17 cellular contexts compared by ENCODE assay signal in the genomic region with DNA sequence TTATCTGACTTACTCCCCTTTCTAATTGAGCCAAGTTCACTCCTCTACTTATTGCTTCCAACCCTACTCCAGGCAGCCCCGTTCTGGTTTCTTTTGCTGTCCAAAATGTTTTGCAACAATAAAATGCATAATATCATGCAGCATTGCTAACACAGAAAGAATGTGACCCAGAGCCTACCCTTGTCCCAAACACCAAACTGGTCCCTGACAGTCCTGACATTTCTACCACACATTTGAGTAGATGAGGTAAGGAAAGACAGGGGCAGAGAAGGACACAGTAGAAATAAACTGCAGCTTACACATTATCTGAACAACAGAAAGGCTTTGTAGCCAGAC. TPM values are rescaled to one million over a fixed set of nuclear protein-coding genes. Genes with fewer than 3 reads are reported as not detected.
A peak's percentile ranks its signal among the peaks of the same experiment; 100 is the strongest.
DNase-seq lines count a peak whose midpoint lies in the region; ATAC-seq and TF ChIP-seq lines count a peak whose summit lies in the region.
"Had no signal": no experiment of that assay in that cellular context is flagged by ENCODE, and none has a peak within 500 bp of the region (broad histone marks: within the 10 kb centered on the region; RNA-seq: fewer than 3 reads in every experiment).

No MANE protein-coding gene starts in this region.

- peak; percentile 49 for DNase-seq in EH (ENCODE audit: low read depth)
- DNase-seq in WTC11 (ENCODE audit: low spot score), result no peak
- DNase-seq in heart left ventricle, result no peak
- DNase-seq in sciatic nerve (ENCODE audit: low spot score), result no peak
- no peak for DNase-seq in activated T-cell treated with anti-CD3 and anti-CD28 coated beads, Interleukin-2, amount 50 U/mL, for 48 hours
- DNase-seq in GM19240 (ENCODE audit: insufficient read length, low spot score), result no peak
- no peak for DNase-seq in activated CD4-positive, alpha-beta T cell treated with anti-CD3 and anti-CD28 coated beads, Interleukin-2, amount 50 U/mL, for 48 hours
- DNase-seq: activated CD8-positive, alpha-beta T cell treated with anti-CD3 and anti-CD28 coated beads for 36 hours; activated naive CD4-positive, alpha-beta T cell treated with anti-CD3 and anti-CD28 coated beads for 36 hours; CD4-positive, CD25-positive, alpha-beta regulatory T cell; mucosa of descending colon; NCI-H1105 treated with DMSO at 0.1 percent for 48 hours; NCI-H446 treated with DMSO at 0.1 percent for 48 hours; psoas muscle; stimulated activated CD4-positive, alpha-beta T cell treated with anti-CD3 and anti-CD28 coated beads, Interleukin-2, amount 100 ng/mL, for 48 hours had no signal

- CTCF ChIA-PET in WTC11 (lab: Charles Lee), result interaction anchor here (0.6 to 1.5 kb wide), 5 partner anchors 14 to 279 kb away, joined by 3 to 5 read pairs (median 3); no protein-coding TSS in a partner anchor

- H3K4me3 Mint-ChIP-seq in WTC11, result no peak overlapping the region
- H3K4me3 Mint-ChIP-seq: activated CD8-positive, alpha-beta T cell treated with anti-CD3 and anti-CD28 coated beads for 36 hours; activated naive CD4-positive, alpha-beta T cell treated with anti-CD3 and anti-CD28 coated beads for 36 hours; CD4-positive, CD25-positive, alpha-beta regulatory T cell; stimulated activated memory B cell treated with anti-CD40 and anti-IgM and Interleukin-4, amounts not matched to agents 10 μg/mL and 1 μg/mL and 100 μg/mL, for 72 hours had no signal

- peak overlapping the region; percentile 100 for H3K27ac Mint-ChIP-seq in WTC11
- H3K27ac Mint-ChIP-seq: activated CD8-positive, alpha-beta T cell treated with anti-CD3 and anti-CD28 coated beads for 36 hours; activated naive CD4-positive, alpha-beta T cell treated with anti-CD3 and anti-CD28 coated beads for 36 hours; CD4-positive, CD25-positive, alpha-beta regulatory T cell; stimulated activated memory B cell treated with anti-CD40 and anti-IgM and Interleukin-4, amounts not matched to agents 10 μg/mL and 1 μg/mL and 100 μg/mL, for 72 hours had no signal

- H3K4me1 ChIP-seq in heart left ventricle, result peaks cover 0 to 25% (median 12%) of the 10 kb centered on the region in 12 donors
- H3K4me1 ChIP-seq: psoas muscle had no signal

- peak overlapping the region; percentile 61 to 94 (median 78) for H3K27ac ChIP-seq in heart left ventricle
- H3K27ac ChIP-seq: psoas muscle had no signal

- TF ChIP-seq CTCF in WTC11 (IDR thresholded peaks at IDR 0.05), result no peak
- TF ChIP-seq CTCF in heart left ventricle (IDR thresholded peaks at IDR 0.05), result no peak

- peaks cover 5% of the 10 kb centered on the region; the same call in 1 of the 2 replicates for H3K27me3 Mint-ChIP-seq in WTC11 (ENCODE audit: low read depth)
- H3K27me3 Mint-ChIP-seq: activated CD8-positive, alpha-beta T cell treated with anti-CD3 and anti-CD28 coated beads for 36 hours; CD4-positive, CD25-positive, alpha-beta regulatory T cell had no signal

- H3K4me3 ChIP-seq in heart left ventricle, result no peak overlapping the region
- H3K4me3 ChIP-seq: mucosa of descending colon, psoas muscle had no signal

- no peaks in the 10 kb centered on the region for H3K27me3 ChIP-seq in heart left ventricle

- no peaks in the 10 kb centered on the region for H3K9me3 Mint-ChIP-seq in WTC11
- H3K9me3 Mint-ChIP-seq: stimulated activated memory B cell treated with anti-CD40 and anti-IgM and Interleukin-4, amounts not matched to agents 10 μg/mL and 1 μg/mL and 100 μg/mL, for 72 hours had no signal

- peaks cover 53% of the 10 kb centered on the region for H3K4me1 Mint-ChIP-seq in WTC11
- H3K4me1 Mint-ChIP-seq: CD4-positive, CD25-positive, alpha-beta regulatory T cell; stimulated activated memory B cell treated with anti-CD40 and anti-IgM and Interleukin-4, amounts not matched to agents 10 μg/mL and 1 μg/mL and 100 μg/mL, for 72 hours had no signal

- POLR2A ChIA-PET in WTC11 (lab: Charles Lee), result interaction anchor here (0.7 to 1.7 kb wide), 2 partner anchors 31 to 938 kb away, joined by 3 to 9 read pairs; a partner anchor contains a TSS

- H3K9me3 ChIP-seq in heart left ventricle, result no peaks in the 10 kb centered on the region
- H3K9me3 ChIP-seq: mucosa of descending colon, psoas muscle had no signal

- H3K36me3 ChIP-seq in heart left ventricle, result no peaks in the 10 kb centered on the region

- WGBS in heart left ventricle, 4 donors, result 31 to 62% (median 34%) methylated on average over 1 of the region's 1 CpG

- intact Hi-C loops in heart left ventricle (cut with DNase I), result no loop called here
- intact Hi-C loops in sciatic nerve (cut with DNase I), result no loop called here

- peaks cover 2% of the 10 kb centered on the region; the same call in 1 of the 2 replicates for H3K36me3 Mint-ChIP-seq in WTC11
- H3K36me3 Mint-ChIP-seq: CD4-positive, CD25-positive, alpha-beta regulatory T cell; stimulated activated memory B cell treated with anti-CD40 and anti-IgM and Interleukin-4, amounts not matched to agents 10 μg/mL and 1 μg/mL and 100 μg/mL, for 72 hours had no signal

- ATAC-seq in WTC11, result no peak
- peak; percentile 65 to 78 (median 74) for ATAC-seq in heart left ventricle
- ATAC-seq in sciatic nerve, result peak; percentile 85
- ATAC-seq in GM18867 (IDR thresholded peaks at IDR 0.05; ENCODE audit: unreplicated experiment), result no peak
- ATAC-seq: activated CD8-positive, alpha-beta T cell treated with anti-CD3 and anti-CD28 coated beads for 36 hours; stimulated activated memory B cell treated with anti-CD40 and anti-IgM and Interleukin-4, amounts not matched to agents 10 μg/mL and 1 μg/mL and 100 μg/mL, for 72 hours had no signal

- TF ChIP-seq POLR2A in heart left ventricle (IDR thresholded peaks at IDR 0.05), result no peak

TF ChIP-seq in WTC11, 78 proteins besides CTCF, POLR2A, EP300 and RAD21 (continues in another document):
- TF ChIP-seq KAT7 (CRISPR knock-in tag; IDR thresholded peaks at IDR 0.05; ENCODE audit: borderline replicate concordance), result no peak
- TF ChIP-seq NFATC4 (CRISPR knock-in tag; IDR thresholded peaks at IDR 0.05), result no peak
- no peak for TF ChIP-seq CBFB (CRISPR knock-in tag; IDR thresholded peaks at IDR 0.05; ENCODE audit: low read depth)
- TF ChIP-seq RELA (CRISPR knock-in tag; IDR thresholded peaks at IDR 0.05; ENCODE audit: borderline replicate concordance), result no peak
- TF ChIP-seq, protein P1, sequence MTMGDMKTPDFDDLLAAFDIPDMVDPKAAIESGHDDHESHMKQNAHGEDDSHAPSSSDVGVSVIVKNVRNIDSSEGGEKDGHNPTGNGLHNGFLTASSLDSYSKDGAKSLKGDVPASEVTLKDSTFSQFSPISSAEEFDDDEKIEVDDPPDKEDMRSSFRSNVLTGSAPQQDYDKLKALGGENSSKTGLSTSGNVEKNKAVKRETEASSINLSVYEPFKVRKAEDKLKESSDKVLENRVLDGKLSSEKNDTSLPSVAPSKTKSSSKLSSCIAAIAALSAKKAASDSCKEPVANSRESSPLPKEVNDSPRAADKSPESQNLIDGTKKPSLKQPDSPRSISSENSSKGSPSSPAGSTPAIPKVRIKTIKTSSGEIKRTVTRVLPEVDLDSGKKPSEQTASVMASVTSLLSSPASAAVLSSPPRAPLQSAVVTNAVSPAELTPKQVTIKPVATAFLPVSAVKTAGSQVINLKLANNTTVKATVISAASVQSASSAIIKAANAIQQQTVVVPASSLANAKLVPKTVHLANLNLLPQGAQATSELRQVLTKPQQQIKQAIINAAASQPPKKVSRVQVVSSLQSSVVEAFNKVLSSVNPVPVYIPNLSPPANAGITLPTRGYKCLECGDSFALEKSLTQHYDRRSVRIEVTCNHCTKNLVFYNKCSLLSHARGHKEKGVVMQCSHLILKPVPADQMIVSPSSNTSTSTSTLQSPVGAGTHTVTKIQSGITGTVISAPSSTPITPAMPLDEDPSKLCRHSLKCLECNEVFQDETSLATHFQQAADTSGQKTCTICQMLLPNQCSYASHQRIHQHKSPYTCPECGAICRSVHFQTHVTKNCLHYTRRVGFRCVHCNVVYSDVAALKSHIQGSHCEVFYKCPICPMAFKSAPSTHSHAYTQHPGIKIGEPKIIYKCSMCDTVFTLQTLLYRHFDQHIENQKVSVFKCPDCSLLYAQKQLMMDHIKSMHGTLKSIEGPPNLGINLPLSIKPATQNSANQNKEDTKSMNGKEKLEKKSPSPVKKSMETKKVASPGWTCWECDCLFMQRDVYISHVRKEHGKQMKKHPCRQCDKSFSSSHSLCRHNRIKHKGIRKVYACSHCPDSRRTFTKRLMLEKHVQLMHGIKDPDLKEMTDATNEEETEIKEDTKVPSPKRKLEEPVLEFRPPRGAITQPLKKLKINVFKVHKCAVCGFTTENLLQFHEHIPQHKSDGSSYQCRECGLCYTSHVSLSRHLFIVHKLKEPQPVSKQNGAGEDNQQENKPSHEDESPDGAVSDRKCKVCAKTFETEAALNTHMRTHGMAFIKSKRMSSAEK (CRISPR knock-in tag; IDR thresholded peaks at IDR 0.05; ENCODE audit: borderline replicate concordance), result no peak
- no peak for TF ChIP-seq JAZF1 (CRISPR knock-in tag; IDR thresholded peaks at IDR 0.05)
- TF ChIP-seq ZNF138 (CRISPR knock-in tag; conservative IDR thresholded peaks at IDR 0.05), result no peak
- TF ChIP-seq, protein P2, sequence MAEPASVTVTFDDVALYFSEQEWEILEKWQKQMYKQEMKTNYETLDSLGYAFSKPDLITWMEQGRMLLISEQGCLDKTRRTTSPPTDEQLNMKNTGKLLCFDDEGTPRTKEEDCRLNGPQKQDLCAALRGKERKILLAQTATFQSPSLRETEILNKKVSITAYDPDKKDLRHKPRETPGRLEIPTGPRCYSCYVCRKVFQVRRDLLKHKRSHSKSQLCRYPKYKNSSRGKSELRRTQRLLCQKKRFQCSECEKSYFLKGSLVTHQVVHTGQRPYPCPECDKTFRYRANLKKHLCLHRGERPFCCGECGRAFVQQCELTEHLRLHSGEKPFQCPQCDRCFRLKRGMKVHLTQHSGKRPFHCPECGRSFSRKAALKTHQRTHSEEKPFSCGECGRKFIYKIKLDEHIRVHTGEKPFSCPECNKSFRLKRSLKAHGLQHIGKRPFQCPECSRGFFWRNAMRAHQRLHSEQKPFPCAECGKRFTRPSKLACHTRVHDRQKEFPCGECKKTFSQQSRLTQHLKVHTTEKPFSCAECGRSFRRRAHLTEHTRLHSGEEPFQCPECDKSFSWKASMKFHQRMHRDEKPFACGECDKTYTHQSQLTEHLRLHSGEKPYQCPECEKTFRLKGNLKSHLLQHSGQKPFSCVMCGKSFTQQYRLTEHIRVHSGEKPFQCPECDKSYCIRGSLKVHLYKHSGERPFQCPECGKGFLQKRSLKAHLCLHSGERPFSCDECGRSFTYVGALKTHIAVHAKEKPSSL (CRISPR knock-in tag; conservative IDR thresholded peaks at IDR 0.05), result no peak
- TF ChIP-seq JUN (CRISPR knock-in tag; IDR thresholded peaks at IDR 0.05), result no peak
- TF ChIP-seq FOXJ3 (CRISPR knock-in tag; IDR thresholded peaks at IDR 0.05; ENCODE audit: borderline replicate concordance), result no peak

RNA-seq across cellular contexts. Expression of a gene that starts 31.5 kb away (rescaled TPM):
- total RNA-seq in WTC11 (2021), result 8.1 to 9.0 TPM (median 8.9 TPM) in 3 replicates
- total RNA-seq in heart left ventricle, result 10 to 100 TPM in 8 of 9 donors, 1 to 10 TPM in 1; 8.9 to 19.7 (median 13.7) TPM
- 10 to 100 TPM in 1 of 2 donors, 1 to 10 TPM in 1; 7.6 to 12.1 TPM for polyA plus RNA-seq in heart left ventricle
- 42.0 TPM for total RNA-seq in sciatic nerve
- total RNA-seq: activated CD8-positive, alpha-beta T cell treated with anti-CD3 and anti-CD28 coated beads for 36 hours; activated naive CD4-positive, alpha-beta T cell treated with anti-CD3 and anti-CD28 coated beads for 36 hours; CD4-positive, CD25-positive, alpha-beta regulatory T cell had no signal
- polyA plus RNA-seq: CD4-positive, CD25-positive, alpha-beta regulatory T cell had no signal

Comparison
In these comparisons a context has a peak if more than half of its experiments do, and no peak if none do; other contexts are left out.
1. ATAC-seq: peak in heart left ventricle (4 of 4) and sciatic nerve (single experiment); none in WTC11 (single experiment) and GM18867 (single experiment).